In the genomic region with DNA sequence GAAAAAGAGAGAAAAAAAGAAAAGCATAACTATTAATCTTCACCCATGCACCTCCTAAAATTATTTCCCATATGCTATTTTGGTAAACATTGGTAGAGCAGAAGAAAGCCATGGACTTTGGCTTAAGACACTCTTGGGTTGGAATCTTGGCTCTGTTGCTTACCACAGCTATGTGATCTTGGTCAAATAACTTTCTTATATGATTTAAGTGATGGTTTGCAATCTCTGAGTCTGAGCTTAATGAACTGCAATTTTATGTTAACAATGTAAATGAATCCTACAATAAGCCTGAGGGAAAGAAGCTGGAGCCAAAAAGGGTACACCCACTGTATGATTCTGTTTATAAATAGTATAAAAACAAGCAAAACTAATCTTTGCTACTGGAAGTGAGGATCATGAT, we compare ENCODE assay signal across 33 cellular contexts. TPM values are rescaled to one million over a fixed set of nuclear protein-coding genes. Genes with fewer than 3 reads are reported as not detected.
DNase-seq lines count a peak whose midpoint lies in the region; ATAC-seq and TF ChIP-seq lines count a peak whose summit lies in the region.
"Had no signal": no experiment of that assay in that cellular context is flagged by ENCODE, and none has a peak within 500 bp of the region (broad histone marks: within the 10 kb centered on the region; RNA-seq: fewer than 3 reads in every experiment).

No MANE protein-coding gene starts in this region.

- no peaks in the 10 kb centered on the region for H3K79me2 ChIP-seq in GM23248 (ENCODE audit: insufficient read depth)

- no peak overlapping the region for H3K4me2 ChIP-seq in GM23248 (ENCODE audit: unreplicated experiment)
- H3K4me2 ChIP-seq: A549; BLaER1 treated with 17β-estradiol and CSF1 and Interleukin-3, amounts not matched to agents 10 nM and 100 nM; PC-9 had no signal

- H3K9me3 ChIP-seq in GM23248 (ENCODE audit: low read depth) = no peaks in the 10 kb centered on the region
- H3K9me3 ChIP-seq: A549, Caco-2, psoas muscle, sigmoid colon, tibial artery had no signal

- H3F3A ChIP-seq in GM23248 (ENCODE audit: insufficient read depth) = peaks cover 12% of the 10 kb centered on the region

- no peak overlapping the region for H3K4me3 ChIP-seq in AG09309 (ENCODE audit: control insufficient read depth, low read depth, low read length)
- H3K4me3 ChIP-seq in GM23248 = no peak overlapping the region
- H3K4me3 ChIP-seq in fibroblast of mammary gland (ENCODE audit: control insufficient read depth, low read depth, low read length) = no peak overlapping the region
- H3K4me3 ChIP-seq: A549; BLaER1 treated with 17β-estradiol and CSF1 and Interleukin-3, amounts not matched to agents 10 nM and 100 nM; PC-9; psoas muscle; sigmoid colon; tibial artery had no signal

- in situ Hi-C loops in GM23248 (cut with MboI) = no loop called here

- no peaks in the 10 kb centered on the region for H4K20me1 ChIP-seq in GM23248 (ENCODE audit: insufficient read depth)
- H4K20me1 ChIP-seq: BLaER1 treated with 17β-estradiol and CSF1 and Interleukin-3, amounts not matched to agents 10 nM and 100 nM had no signal

- H3K27me3 ChIP-seq in GM23248 (replicated peaks; ENCODE audit: insufficient read depth) = no peaks in the 10 kb centered on the region
- H3K27me3 ChIP-seq: BLaER1 treated with 17β-estradiol and CSF1 and Interleukin-3, amounts not matched to agents 10 nM and 100 nM; sigmoid colon; tibial artery had no signal

- H3K27ac ChIP-seq in GM23248 = no peak overlapping the region
- H3K27ac ChIP-seq: A549; BLaER1 treated with 17β-estradiol and CSF1 and Interleukin-3, amounts not matched to agents 10 nM and 100 nM; PC-9; psoas muscle; sigmoid colon; tibial artery had no signal

- no peaks in the 10 kb centered on the region for H3K9me2 ChIP-seq in GM23248 (ENCODE audit: insufficient read depth)

- peak; percentile 46 for DNase-seq in AG09309 (ENCODE audit: low read depth)
- peak; percentile 44 for DNase-seq in GM23248
- DNase-seq in amniotic epithelial cell (ENCODE audit: low read depth) = peak; percentile 91
- DNase-seq in fibroblast of mammary gland (ENCODE audit: low read depth) = peak; percentile 69
- no peak for DNase-seq in NCI-H1694 treated with DMSO at 0.1 percent for 48 hours (lab: John Stamatoyannopoulos, UW)
- no peak for DNase-seq in COLO829 (ENCODE audit: low spot score)
- DNase-seq: activated CD8-positive, alpha-beta T cell treated with anti-CD3 and anti-CD28 coated beads for 36 hours; anterior cingulate cortex; Caco-2; caudate nucleus; cortex of kidney; DMS53; endodermal cell; hypothalamus; Karpas-422; left cardiac atrium; naive thymus-derived CD8-positive, alpha-beta T cell; NCI-H1417; NCI-H2029 treated with DMSO at 0.1 percent for 48 hours; NCI-H2227 treated with DMSO at 0.1 percent for 48 hours; occipital lobe; PC-9; psoas muscle; Right ventricle myocardium superior; sigmoid colon; stimulated activated CD4-positive, alpha-beta T cell treated with anti-CD3 and anti-CD28 coated beads, Interleukin-4, amount 100 ng/mL, for 24 hours; tibial artery had no signal

- TF ChIP-seq CTCF in AG09309 (IDR thresholded peaks at IDR 0.05; ENCODE audit: control insufficient read depth, insufficient read depth, low read depth, low read length, missing control alignments) = no peak
- no peak for TF ChIP-seq CTCF in fibroblast of mammary gland (conservative IDR thresholded peaks at IDR 0.05; ENCODE audit: control insufficient read depth, insufficient read depth, low read depth, low read length)

- H3K4me1 ChIP-seq in GM23248 (ENCODE audit: insufficient read depth) = peaks cover 12% of the 10 kb centered on the region
- H3K4me1 ChIP-seq: A549, Caco-2, sigmoid colon, tibial artery had no signal

- no peak overlapping the region for H3K9ac ChIP-seq in GM23248
- H3K9ac ChIP-seq: BLaER1 treated with 17β-estradiol and CSF1 and Interleukin-3, amounts not matched to agents 10 nM and 100 nM had no signal

- ATAC-seq in GM19397 (IDR thresholded peaks at IDR 0.05; ENCODE audit: unreplicated experiment) (no peak), GM18870 (IDR thresholded peaks at IDR 0.05; ENCODE audit: unreplicated experiment) (no peak)
- ATAC-seq: A549; activated CD8-positive, alpha-beta T cell treated with anti-CD3 and anti-CD28 coated beads for 36 hours; activated T-helper 17 cell treated with anti-CD3 and anti-CD28 coated beads, Interleukin-2, amount 50 U/mL, for 72 hours; HepG2; left cardiac atrium; naive thymus-derived CD8-positive, alpha-beta T cell; psoas muscle had no signal

- no peaks in the 10 kb centered on the region for H3K36me3 ChIP-seq in GM23248 (ENCODE audit: low read depth)
- H3K36me3 ChIP-seq: BLaER1 treated with 17β-estradiol and CSF1 and Interleukin-3, amounts not matched to agents 10 nM and 100 nM; sigmoid colon; tibial artery had no signal

- no peak overlapping the region for H2AFZ ChIP-seq in GM23248
- H2AFZ ChIP-seq: PC-9 had no signal

RNA-seq across cellular contexts. Expression of a gene that starts 34.4 kb away (rescaled TPM):
- total RNA-seq in GM23248 (2014; rRNA removed; shearing (Covaris generic)) = 12.9 and 17.1 TPM in 2 replicates
- 37.1 and 38.7 TPM in 2 replicates for polyA plus RNA-seq in GM23248 (2016; fragmentation: Nextera tagmentation; extraction: Ambion mirVana)

Comparison
In these comparisons a context has a peak if more than half of its experiments do, and no peak if none do; other contexts are left out.
1. DNase-seq: peak in AG09309 (single experiment), GM23248 (single experiment), amniotic epithelial cell (single experiment) and fibroblast of mammary gland (single experiment); none in NCI-H1694 treated with DMSO at 0.1 percent for 48 hours (single experiment) and COLO829 (single experiment).